In the genomic region with DNA sequence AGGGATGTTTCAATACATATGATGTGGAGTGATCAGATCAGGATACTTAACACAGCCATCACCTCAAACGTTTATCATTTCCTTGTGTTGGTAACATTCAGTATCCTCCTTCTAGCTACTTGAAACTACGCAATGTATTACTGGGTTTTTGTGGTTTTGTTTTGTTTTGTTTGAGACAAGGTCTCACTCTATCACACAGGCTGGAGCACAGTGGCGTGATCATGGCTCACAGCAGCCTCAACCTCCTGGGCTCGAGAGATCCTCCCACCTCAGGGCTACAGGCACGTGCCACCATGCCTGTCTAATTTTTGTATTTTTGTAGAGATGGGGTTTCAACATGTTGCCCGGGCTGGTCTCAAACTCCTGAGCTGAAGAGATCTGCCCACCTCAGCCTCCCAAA, we compare ENCODE assay signal across 16 cellular contexts.
DNase-seq lines count a peak whose midpoint lies in the region; ATAC-seq and TF ChIP-seq lines count a peak whose summit lies in the region.
"Had no signal": no experiment of that assay in that cellular context is flagged by ENCODE, and none has a peak within 500 bp of the region (broad histone marks: within the 10 kb centered on the region; RNA-seq: fewer than 3 reads in every experiment).

No MANE protein-coding gene starts in this region.

- H3K9me3 Mint-ChIP-seq in activated CD4-positive, alpha-beta T cell treated with anti-CD3 and anti-CD28 coated beads for 36 hours (ENCODE audit: low read depth) = no peaks in the 10 kb centered on the region
- H3K9me3 Mint-ChIP-seq in activated CD4-positive, alpha-beta T cell treated with anti-CD3 and anti-CD28 coated beads, Interleukin-2, amount 10 ng/mL, durations not matched to agents 7 days and 5 days = peaks cover 3% of the 10 kb centered on the region
- H3K9me3 Mint-ChIP-seq in activated T-cell treated with anti-CD3 and anti-CD28 coated beads, Interleukin-2, amount 50 U/mL, for 72 hours = no peaks in the 10 kb centered on the region
- H3K9me3 Mint-ChIP-seq in natural killer cell = peaks cover 0 to 2% of the 10 kb centered on the region in 2 donors

- TF ChIP-seq CTCF in natural killer cell (IDR thresholded peaks at IDR 0.05) = no peak

- POLR2A ChIA-PET in activated CD4-positive, alpha-beta T cell treated with anti-CD3 and anti-CD28 coated beads for 36 hours (lab: Charles Lee) = no interaction called here
- POLR2A ChIA-PET in activated CD4-positive, alpha-beta T cell treated with anti-CD3 and anti-CD28 coated beads, Interleukin-2, amount 10 ng/mL, durations not matched to agents 7 days and 5 days (lab: Charles Lee) = no interaction called here

- intact Hi-C loops in activated CD4-positive, alpha-beta T cell treated with anti-CD3 and anti-CD28 coated beads for 36 hours (cut with DNase I, micrococcal nuclease) = no loop called here
- intact Hi-C loops in natural killer cell (cut with micrococcal nuclease) = no loop called here

- CTCF ChIA-PET in activated CD4-positive, alpha-beta T cell treated with anti-CD3 and anti-CD28 coated beads for 36 hours (lab: Charles Lee) = interaction anchor here (0.6 to 1.4 kb wide), 3 partner anchors 22 to 1133 kb away, joined by 3 to 4 read pairs (median 3); no protein-coding TSS in a partner anchor
- CTCF ChIA-PET in activated CD4-positive, alpha-beta T cell treated with anti-CD3 and anti-CD28 coated beads, Interleukin-2, amount 10 ng/mL, durations not matched to agents 7 days and 5 days (lab: Charles Lee) = interaction anchor here (2.0 kb wide), 1 partner anchor 22 kb away, joined by 11 read pairs; no protein-coding TSS in a partner anchor

- no peak overlapping the region for H3K4me3 Mint-ChIP-seq in activated CD4-positive, alpha-beta T cell treated with anti-CD3 and anti-CD28 coated beads for 36 hours
- H3K4me3 Mint-ChIP-seq in activated CD4-positive, alpha-beta T cell treated with anti-CD3 and anti-CD28 coated beads, Interleukin-2, amount 10 ng/mL, durations not matched to agents 7 days and 5 days = no peak overlapping the region
- no peak overlapping the region for H3K4me3 Mint-ChIP-seq in activated T-cell treated with anti-CD3 and anti-CD28 coated beads, Interleukin-2, amount 50 U/mL, for 72 hours
- H3K4me3 Mint-ChIP-seq in natural killer cell = no peak overlapping the region
- H3K4me3 Mint-ChIP-seq: B cell; CD4-positive, CD25-positive, alpha-beta regulatory T cell; CD8-positive, alpha-beta T cell had no signal

- H3K27ac Mint-ChIP-seq in activated CD4-positive, alpha-beta T cell treated with anti-CD3 and anti-CD28 coated beads for 36 hours = no peak overlapping the region
- H3K27ac Mint-ChIP-seq in activated CD4-positive, alpha-beta T cell treated with anti-CD3 and anti-CD28 coated beads, Interleukin-2, amount 10 ng/mL, durations not matched to agents 7 days and 5 days = no peak overlapping the region
- H3K27ac Mint-ChIP-seq in activated T-cell treated with anti-CD3 and anti-CD28 coated beads, Interleukin-2, amount 50 U/mL, for 72 hours = no peak overlapping the region
- peak overlapping the region; percentile 16 to 24 for H3K27ac Mint-ChIP-seq in natural killer cell
- H3K27ac Mint-ChIP-seq: B cell; CD8-positive, alpha-beta T cell had no signal

- H3K27me3 Mint-ChIP-seq in activated CD4-positive, alpha-beta T cell treated with anti-CD3 and anti-CD28 coated beads for 36 hours = peaks cover 16% of the 10 kb centered on the region
- H3K27me3 Mint-ChIP-seq in activated CD4-positive, alpha-beta T cell treated with anti-CD3 and anti-CD28 coated beads, Interleukin-2, amount 10 ng/mL, durations not matched to agents 7 days and 5 days = peaks cover 19% of the 10 kb centered on the region
- peaks cover 34% of the 10 kb centered on the region for H3K27me3 Mint-ChIP-seq in activated T-cell treated with anti-CD3 and anti-CD28 coated beads, Interleukin-2, amount 50 U/mL, for 72 hours (ENCODE audit: low read depth)
- peaks cover 19 to 25% of the 10 kb centered on the region in 2 donors for H3K27me3 Mint-ChIP-seq in natural killer cell (ENCODE audit: low read depth in 2 of 2)

- no peaks in the 10 kb centered on the region for H3K4me1 Mint-ChIP-seq in activated CD4-positive, alpha-beta T cell treated with anti-CD3 and anti-CD28 coated beads for 36 hours
- peaks cover 2% of the 10 kb centered on the region for H3K4me1 Mint-ChIP-seq in activated CD4-positive, alpha-beta T cell treated with anti-CD3 and anti-CD28 coated beads, Interleukin-2, amount 10 ng/mL, durations not matched to agents 7 days and 5 days
- peaks cover 4% of the 10 kb centered on the region for H3K4me1 Mint-ChIP-seq in activated T-cell treated with anti-CD3 and anti-CD28 coated beads, Interleukin-2, amount 50 U/mL, for 72 hours (ENCODE audit: low read depth)
- peaks cover 5 to 10% of the 10 kb centered on the region in 2 donors for H3K4me1 Mint-ChIP-seq in natural killer cell
- H3K4me1 Mint-ChIP-seq: B cell; CD4-positive, CD25-positive, alpha-beta regulatory T cell had no signal

- no peak for DNase-seq in activated CD4-positive, alpha-beta T cell treated with anti-CD3 and anti-CD28 coated beads for 36 hours
- no peak for DNase-seq in activated CD4-positive, alpha-beta T cell treated with anti-CD3 and anti-CD28 coated beads, Interleukin-2, amount 10 ng/mL, durations not matched to agents 7 days and 5 days
- DNase-seq in activated T-cell treated with anti-CD3 and anti-CD28 coated beads, Interleukin-2, amount 50 U/mL, for 72 hours = no peak
- no peak for DNase-seq in activated T-cell treated with anti-CD3 and anti-CD28 coated beads, Interleukin-2, amount 50 U/mL, for 48 hours
- no peak for DNase-seq in natural killer cell
- no peak for DNase-seq in occipital lobe (lab: John Stamatoyannopoulos, UW)
- no peak for DNase-seq in central memory CD4-positive, alpha-beta T cell
- DNase-seq: Caco-2; CD4-positive, CD25-positive, alpha-beta regulatory T cell; CD8-positive, alpha-beta T cell; DMS153; DND-41; GM23248; H7; HCEC 1CT had no signal

- no peaks in the 10 kb centered on the region for H3K36me3 Mint-ChIP-seq in activated CD4-positive, alpha-beta T cell treated with anti-CD3 and anti-CD28 coated beads for 36 hours (ENCODE audit: low read depth)
- no peaks in the 10 kb centered on the region for H3K36me3 Mint-ChIP-seq in activated CD4-positive, alpha-beta T cell treated with anti-CD3 and anti-CD28 coated beads, Interleukin-2, amount 10 ng/mL, durations not matched to agents 7 days and 5 days (ENCODE audit: low read depth)
- H3K36me3 Mint-ChIP-seq in activated T-cell treated with anti-CD3 and anti-CD28 coated beads, Interleukin-2, amount 50 U/mL, for 72 hours (ENCODE audit: insufficient read depth in 2 of 2) = peaks cover 0 to 2% of the 10 kb centered on the region in 2 donors
- H3K36me3 Mint-ChIP-seq in natural killer cell = no peaks in the 10 kb centered on the region
- H3K36me3 Mint-ChIP-seq: CD4-positive, CD25-positive, alpha-beta regulatory T cell; CD8-positive, alpha-beta T cell had no signal

- ATAC-seq in activated CD4-positive, alpha-beta T cell treated with anti-CD3 and anti-CD28 coated beads for 36 hours = peak; percentile 30
- peak; percentile 32 to 36 for ATAC-seq in activated T-cell treated with anti-CD3 and anti-CD28 coated beads, Interleukin-2, amount 50 U/mL, for 72 hours (replicated peaks in 1 of 2)
- peak; percentile 8 to 71 (median 71) for ATAC-seq in natural killer cell
- ATAC-seq: CD8-positive, alpha-beta T cell had no signal

Comparison
In these comparisons a context has a peak if more than half of its experiments do, and no peak if none do; other contexts are left out.
1. H3K27ac Mint-ChIP-seq: peak in natural killer cell (2 of 2); none in activated CD4-positive, alpha-beta T cell treated with anti-CD3 and anti-CD28 coated beads for 36 hours (single experiment), activated CD4-positive, alpha-beta T cell treated with anti-CD3 and anti-CD28 coated beads, Interleukin-2, amount 10 ng/mL, durations not matched to agents 7 days and 5 days (single experiment) and activated T-cell treated with anti-CD3 and anti-CD28 coated beads, Interleukin-2, amount 50 U/mL, for 72 hours (single experiment).
2. Peak in every context shown above with its lines, with median percentiles within 50 percentile points of each other: ATAC-seq.